Comparison of ENCODE assay signal across 9 cellular contexts in the genomic region with DNA sequence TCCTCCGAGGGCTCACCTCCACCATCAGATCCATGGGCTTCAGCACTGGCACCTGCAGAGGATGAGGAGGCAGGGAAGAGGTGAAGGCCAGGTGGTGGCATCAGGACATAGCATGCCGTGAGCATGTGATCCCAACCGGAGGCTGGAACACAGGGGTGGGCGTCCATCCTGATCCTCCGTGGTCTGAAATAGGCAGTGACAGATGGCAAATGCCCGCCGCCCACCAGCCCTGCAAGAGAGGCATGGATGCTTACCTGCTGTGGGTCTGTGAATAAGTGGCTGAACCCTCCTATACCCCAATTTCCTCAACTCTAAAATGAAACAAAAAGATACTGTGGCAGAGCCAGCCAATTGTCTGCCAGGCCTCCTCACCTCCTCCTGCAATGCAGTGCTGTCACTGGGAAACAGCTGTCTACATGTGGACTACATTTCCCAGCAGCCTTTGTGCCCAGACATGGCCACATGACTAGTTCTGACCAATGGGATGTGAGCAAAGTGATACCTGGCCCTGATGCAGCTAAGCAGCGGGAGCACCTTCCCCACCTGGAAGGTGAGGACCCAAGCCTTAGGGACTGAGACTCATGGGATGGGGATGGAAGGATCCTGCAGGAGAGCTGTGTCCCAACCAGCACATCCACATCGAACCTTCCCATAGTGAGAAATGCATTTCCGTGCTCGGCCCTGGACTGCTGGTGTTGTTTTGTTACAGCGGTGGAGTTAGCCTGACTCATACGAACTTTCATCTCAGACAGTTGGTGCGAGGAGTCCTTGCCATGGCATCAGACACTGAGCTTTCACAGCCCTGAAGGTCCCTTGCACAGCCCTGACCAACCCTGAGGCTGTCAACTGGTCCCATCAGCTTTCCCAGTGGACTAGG.
DNase-seq lines count a peak whose midpoint lies in the region; ATAC-seq and TF ChIP-seq lines count a peak whose summit lies in the region.
"Had no signal": no experiment of that assay in that cellular context is flagged by ENCODE, and none has a peak within 500 bp of the region (broad histone marks: within the 10 kb centered on the region; RNA-seq: fewer than 3 reads in every experiment).

No MANE protein-coding gene starts in this region.

- no peaks in the 10 kb centered on the region for H3K36me3 ChIP-seq in A673 (ENCODE audit: insufficient read depth, low read length, poor library complexity, severe bottlenecking)
- H3K36me3 ChIP-seq in SJCRH30, result no peaks in the 10 kb centered on the region
- no peaks in the 10 kb centered on the region for H3K36me3 ChIP-seq in upper lobe of left lung

- POLR2A ChIA-PET in A673 (lab: Charles Lee; ENCODE audit: low non-redundant PET), result no interaction called here

- TF ChIP-seq EP300 in upper lobe of left lung (IDR thresholded peaks at IDR 0.05), result no peak

- peak; percentile 30 for DNase-seq in A673 (ENCODE audit: low spot score)
- peak; percentile 48 for DNase-seq in ELR (ENCODE audit: low read depth)
- peak; percentile 45 to 64 for DNase-seq in SJCRH30
- peak; percentile 85 for DNase-seq in germinal center (ENCODE audit: low spot score)
- DNase-seq in mucosa of gallbladder (ENCODE audit: low spot score), result no peak
- no peak for DNase-seq in upper lobe of left lung

- H3K4me3 ChIP-seq in A673 (ENCODE audit: low read depth, low read length, poor library complexity, severe bottlenecking) (no peak overlapping the region), SJCRH30 (no peak overlapping the region), upper lobe of left lung (no peak overlapping the region)

- TF ChIP-seq POLR2A in upper lobe of left lung (IDR thresholded peaks at IDR 0.05), result no peak

- H3K27me3 ChIP-seq in A673 (replicated peaks; ENCODE audit: insufficient read depth, low read depth, low read length, poor library complexity) (peaks cover 38% of the 10 kb centered on the region), SJCRH30 (peaks cover 66% of the 10 kb centered on the region), upper lobe of left lung (no peaks in the 10 kb centered on the region)

- H3K9me3 ChIP-seq in A673 (ENCODE audit: low read depth, low read length, poor library complexity, severe bottlenecking) (no peaks in the 10 kb centered on the region), SJCRH30 (replicated peaks) (no peaks in the 10 kb centered on the region), upper lobe of left lung (no peaks in the 10 kb centered on the region)

- peak; percentile 73 for ATAC-seq in HG03342 (IDR thresholded peaks at IDR 0.05; ENCODE audit: unreplicated experiment)
- ATAC-seq in GM19397 (IDR thresholded peaks at IDR 0.05; ENCODE audit: unreplicated experiment), result no peak
- ATAC-seq in upper lobe of left lung (ENCODE audit: low FRiP score in 2 of 2), result no peak
- ATAC-seq: naive thymus-derived CD4-positive, alpha-beta T cell had no signal

- 90% methylated on average over 10 to 13 of the region's 14 CpGs for WGBS in upper lobe of left lung, 2 donors

- BruUV-seq in A673 (replicated peaks; lab: Mats Ljungman, UMichigan), result no TSS peak

- no peaks in the 10 kb centered on the region for H3K4me1 ChIP-seq in A673 (ENCODE audit: insufficient read depth, low read length, poor library complexity, severe bottlenecking)
- H3K4me1 ChIP-seq in SJCRH30, result no peaks in the 10 kb centered on the region
- no peaks in the 10 kb centered on the region for H3K4me1 ChIP-seq in upper lobe of left lung

- CTCF ChIA-PET in A673 (lab: Charles Lee), result no interaction called here

- intact Hi-C loops in A673 (cut with micrococcal nuclease; ENCODE audit: unreplicated experiment), result no loop called here

- H3K27ac ChIP-seq in A673 (ENCODE audit: low read depth, low read length, poor library complexity, severe bottlenecking) (no peak overlapping the region), SJCRH30 (no peak overlapping the region), upper lobe of left lung (no peak overlapping the region)

- TF ChIP-seq CTCF in A673 (conservative IDR thresholded peaks at IDR 0.05; ENCODE audit: low read depth, low read length), result no peak
- TF ChIP-seq CTCF in upper lobe of left lung (IDR thresholded peaks at IDR 0.05), result no peak

Comparison
In these comparisons a context has a peak if more than half of its experiments do, and no peak if none do; other contexts are left out.
1. DNase-seq: peak in A673 (single experiment), ELR (single experiment), SJCRH30 (2 of 2) and germinal center (single experiment); none in mucosa of gallbladder (single experiment) and upper lobe of left lung (0 of 2).